14 cellular contexts compared by ENCODE assay signal in genomic region chr12:46553266-46553665, GRCh38.
DNase-seq lines count a peak whose midpoint lies in the region; ATAC-seq and TF ChIP-seq lines count a peak whose summit lies in the region.
"Had no signal": no experiment of that assay in that cellular context is flagged by ENCODE, and none has a peak within 500 bp of the region (broad histone marks: within the 10 kb centered on the region; RNA-seq: fewer than 3 reads in every experiment).

No MANE protein-coding gene starts in this region.

- CTCF ChIA-PET in activated naive CD4-positive, alpha-beta T cell treated with anti-CD3 and anti-CD28 coated beads for 36 hours (lab: Charles Lee) = interaction anchor here (0.9 kb wide), 1 partner anchor 249 kb away, joined by 3 read pairs; no protein-coding TSS in a partner anchor

- no peaks in the 10 kb centered on the region for H3K27me3 ChIP-seq in uterus
- H3K27me3 ChIP-seq: hepatocyte, Peyer's patch had no signal

- intact Hi-C loops in activated naive CD4-positive, alpha-beta T cell treated with anti-CD3 and anti-CD28 coated beads for 36 hours (cut with micrococcal nuclease) = loop anchor here (10.0 kb wide), 1 partner anchor 1318 kb away; no protein-coding TSS in a partner anchor
- intact Hi-C loops in uterus (cut with DNase I; ENCODE audit: low total_unique reads) = no loop called here

- ATAC-seq in HG02884 (IDR thresholded peaks at IDR 0.05; ENCODE audit: unreplicated experiment) = no peak
- ATAC-seq: sciatic nerve, WTC11 had no signal

- no peaks in the 10 kb centered on the region for H3K27me3 Mint-ChIP-seq in activated naive CD4-positive, alpha-beta T cell treated with anti-CD3 and anti-CD28 coated beads for 36 hours (ENCODE audit: low read depth)

- peaks cover 74% of the 10 kb centered on the region for H3K4me1 Mint-ChIP-seq in activated naive CD4-positive, alpha-beta T cell treated with anti-CD3 and anti-CD28 coated beads for 36 hours (ENCODE audit: low read depth)

- H3K4me1 ChIP-seq in uterus = peaks cover 0 to 15% of the 10 kb centered on the region in 2 donors

- H3K9me3 ChIP-seq in uterus = no peaks in the 10 kb centered on the region
- H3K9me3 ChIP-seq: Peyer's patch had no signal

- no peak overlapping the region for H3K27ac Mint-ChIP-seq in activated naive CD4-positive, alpha-beta T cell treated with anti-CD3 and anti-CD28 coated beads for 36 hours
- H3K27ac Mint-ChIP-seq: WTC11 had no signal

- no peak overlapping the region for H3K4me3 Mint-ChIP-seq in activated naive CD4-positive, alpha-beta T cell treated with anti-CD3 and anti-CD28 coated beads for 36 hours
- H3K4me3 Mint-ChIP-seq: WTC11 had no signal

- TF ChIP-seq CTCF in uterus (IDR thresholded peaks at IDR 0.05) = no peak

- H3K27ac ChIP-seq in uterus = peak overlapping the region; percentile 71 to 81
- H3K27ac ChIP-seq: Peyer's patch had no signal

- H3K36me3 ChIP-seq in uterus = no peaks in the 10 kb centered on the region
- H3K36me3 ChIP-seq: Peyer's patch had no signal

- peaks cover 3% of the 10 kb centered on the region for H3K36me3 Mint-ChIP-seq in activated naive CD4-positive, alpha-beta T cell treated with anti-CD3 and anti-CD28 coated beads for 36 hours (ENCODE audit: low read depth)
- H3K36me3 Mint-ChIP-seq: WTC11 had no signal

- TF ChIP-seq POLR2A in uterus (IDR thresholded peaks at IDR 0.05) = no peak

- peaks cover 3% of the 10 kb centered on the region for H3K9me3 Mint-ChIP-seq in activated naive CD4-positive, alpha-beta T cell treated with anti-CD3 and anti-CD28 coated beads for 36 hours
- H3K9me3 Mint-ChIP-seq: WTC11 had no signal

- DNase-seq in activated naive CD4-positive, alpha-beta T cell treated with anti-CD3 and anti-CD28 coated beads for 36 hours = peak; percentile 25
- no peak for DNase-seq in activated naive CD4-positive, alpha-beta T cell treated with Interleukin-2 at 50 U/mL for 16 hours
- DNase-seq in astrocyte of the hippocampus (ENCODE audit: low read depth, low spot score) (peak; percentile 19), iris pigment epithelial cell (ENCODE audit: low read depth) (peak; percentile 82), uterus (no peak), NCI-H1694 (lab: John Stamatoyannopoulos, UW) (no peak), NCI-H82 (lab: John Stamatoyannopoulos, UW) (no peak)
- DNase-seq: midbrain, NCI-H2107, Peyer's patch had no signal

- no peak overlapping the region for H3K4me3 ChIP-seq in uterus
- H3K4me3 ChIP-seq: hepatocyte, Peyer's patch had no signal

Comparison
In these comparisons a context has a peak if more than half of its experiments do, and no peak if none do; other contexts are left out.
1. DNase-seq: peak in activated naive CD4-positive, alpha-beta T cell treated with anti-CD3 and anti-CD28 coated beads for 36 hours (single experiment), astrocyte of the hippocampus (single experiment) and iris pigment epithelial cell (single experiment); none in activated naive CD4-positive, alpha-beta T cell treated with Interleukin-2 at 50 U/mL for 16 hours (single experiment), uterus (0 of 2), NCI-H1694 (single experiment) and NCI-H82 (single experiment).